Comparison of ENCODE assay signal across 8 cellular contexts in genomic region chr11:130448039-130448415, GRCh38. TPM values are rescaled to one million over a fixed set of nuclear protein-coding genes. Genes with fewer than 3 reads are reported as not detected.
A peak's percentile ranks its signal among the peaks of the same experiment; 100 is the strongest.
DNase-seq lines count a peak whose midpoint lies in the region; ATAC-seq and TF ChIP-seq lines count a peak whose summit lies in the region.

No MANE protein-coding gene starts in this region.

- H3K27me3 ChIP-seq in A673 (replicated peaks; ENCODE audit: insufficient read depth, low read depth, low read length, poor library complexity) (peaks cover 21% of the 10 kb centered on the region), ectodermal cell (ENCODE audit: control insufficient read depth, insufficient read depth, low read length, poor library complexity, severe bottlenecking) (peaks cover 70% of the 10 kb centered on the region)

- no peak overlapping the region for H3K27ac Mint-ChIP-seq in natural killer cell treated with Interleukin-12 subunit alpha and Interleukin-12 subunit beta and Interleukin-15 and Interleukin-18, amount 100 ng/mL, for 72 hours

- H3K9me3 ChIP-seq in A673 (ENCODE audit: low read depth, low read length, poor library complexity, severe bottlenecking) (no peaks in the 10 kb centered on the region), ectodermal cell (ENCODE audit: control insufficient read depth, low read length) (no peaks in the 10 kb centered on the region), mucosa of descending colon (no peaks in the 10 kb centered on the region)

- H3K4me3 Mint-ChIP-seq in natural killer cell treated with Interleukin-12 subunit alpha and Interleukin-12 subunit beta and Interleukin-15 and Interleukin-18, amount 100 ng/mL, for 72 hours, result peak overlapping the region; percentile 68

- ATAC-seq in natural killer cell treated with Interleukin-12 subunit alpha and Interleukin-12 subunit beta and Interleukin-15 and Interleukin-18, amount 100 ng/mL, for 72 hours, result no peak
- ATAC-seq in left lobe of liver, result no peak
- no peak for ATAC-seq in HG02938 (IDR thresholded peaks at IDR 0.05; ENCODE audit: unreplicated experiment)
- ATAC-seq in mucosa of descending colon, result no peak
- ATAC-seq in GM21723 (IDR thresholded peaks at IDR 0.05; ENCODE audit: unreplicated experiment), result no peak

- intact Hi-C loops in A673 (cut with micrococcal nuclease; ENCODE audit: unreplicated experiment) (no loop called here), mucosa of descending colon (cut with DNase I, micrococcal nuclease) (no loop called here)

- no peak for DNase-seq in A673 (ENCODE audit: low spot score)
- no peak for DNase-seq in Jurkat, Clone E6-1 (ENCODE audit: low read depth, low spot score)
- no peak for DNase-seq in natural killer cell treated with Interleukin-12 subunit alpha and Interleukin-12 subunit beta and Interleukin-15 and Interleukin-18, amount 100 ng/mL, for 72 hours (ENCODE audit: low spot score)
- DNase-seq in left lobe of liver (ENCODE audit: low spot score), result no peak
- no peak for DNase-seq in mucosa of descending colon

- peaks cover 3 to 22% of the 10 kb centered on the region in 2 donors for H3K27me3 Mint-ChIP-seq in natural killer cell treated with Interleukin-12 subunit alpha and Interleukin-12 subunit beta and Interleukin-15 and Interleukin-18, amount 100 ng/mL, for 72 hours

- H3K4me3 ChIP-seq in A673 (ENCODE audit: low read depth, low read length, poor library complexity, severe bottlenecking) (peak overlapping the region; percentile 54), ectodermal cell (ENCODE audit: insufficient read depth, low read depth, low read length) (peak overlapping the region; percentile 52), mucosa of descending colon (no peak overlapping the region)
- peak overlapping the region; percentile 54 for H3K4me3 ChIP-seq in Jurkat, Clone E6-1 (ENCODE audit: low read length)

- no peaks in the 10 kb centered on the region for H3K9me3 Mint-ChIP-seq in natural killer cell treated with Interleukin-12 subunit alpha and Interleukin-12 subunit beta and Interleukin-15 and Interleukin-18, amount 100 ng/mL, for 72 hours

- H3K27ac ChIP-seq in A673 (ENCODE audit: low read depth, low read length, poor library complexity, severe bottlenecking) (no peak overlapping the region), ectodermal cell (ENCODE audit: insufficient read depth, low read depth, low read length, poor library complexity, severe bottlenecking) (no peak overlapping the region)

- POLR2A ChIA-PET in A673 (lab: Charles Lee; ENCODE audit: low non-redundant PET), result no interaction called here

- TF ChIP-seq CTCF in A673 (conservative IDR thresholded peaks at IDR 0.05; ENCODE audit: low read depth, low read length) (no peak), mucosa of descending colon (IDR thresholded peaks at IDR 0.05) (no peak)

- H3K36me3 ChIP-seq in A673 (ENCODE audit: insufficient read depth, low read length, poor library complexity, severe bottlenecking) (no peaks in the 10 kb centered on the region), ectodermal cell (ENCODE audit: control insufficient read depth, insufficient read depth, low read length) (no peaks in the 10 kb centered on the region), mucosa of descending colon (ENCODE audit: low read depth) (no peaks in the 10 kb centered on the region)

- no peaks in the 10 kb centered on the region for H3K36me3 Mint-ChIP-seq in natural killer cell treated with Interleukin-12 subunit alpha and Interleukin-12 subunit beta and Interleukin-15 and Interleukin-18, amount 100 ng/mL, for 72 hours

- H3K4me1 Mint-ChIP-seq in natural killer cell treated with Interleukin-12 subunit alpha and Interleukin-12 subunit beta and Interleukin-15 and Interleukin-18, amount 100 ng/mL, for 72 hours (ENCODE audit: low read depth in 2 of 2), result no peaks in the 10 kb centered on the region

- CTCF ChIA-PET in A673 (lab: Charles Lee), result no interaction called here

- BruUV-seq in A673 (replicated peaks; lab: Mats Ljungman, UMichigan), result no TSS peak

- WGBS in ectodermal cell, 2 experiments, result 10 to 11% methylated on average over 11 of the region's 11 CpGs

- H3K4me1 ChIP-seq in A673 (ENCODE audit: insufficient read depth, low read length, poor library complexity, severe bottlenecking), result peaks cover 10% of the 10 kb centered on the region
- H3K4me1 ChIP-seq in ectodermal cell (ENCODE audit: control insufficient read depth, insufficient read depth, low read length), result peaks cover 10% of the 10 kb centered on the region
- H3K4me1 ChIP-seq in mucosa of descending colon (ENCODE audit: low read depth), result peaks cover 9% of the 10 kb centered on the region

RNA-seq across cellular contexts. Expression of gene ADAMTS15, which starts 0.4 kb away (rescaled TPM):
- total RNA-seq in A673 (2021) (0.42 and 0.99 TPM in 2 replicates), left lobe of liver (0.15 TPM), mucosa of descending colon (1 to 10 TPM; 1.8 to 7.8 (median 3.5) TPM)
- polyA plus RNA-seq in Jurkat, Clone E6-1 (2012; ENCODE audit: insufficient read depth, insufficient read length), result 0.36 TPM
- polyA plus RNA-seq in ectodermal cell (2013, experiment 1 of 4), result 4.2 TPM
- polyA plus RNA-seq in ectodermal cell (2013, experiment 2 of 4), result 4.1 TPM
- 3.6 TPM for polyA plus RNA-seq in ectodermal cell (2013, experiment 3 of 4)
- polyA plus RNA-seq in ectodermal cell (2013, experiment 4 of 4), result 5.2 TPM
- not detected for total RNA-seq in natural killer cell treated with Interleukin-12 subunit alpha and Interleukin-12 subunit beta and Interleukin-15 and Interleukin-18, amount 100 ng/mL, for 72 hours

RNA-seq across cellular contexts. Expression of gene ADAMTS8, which starts 19.6 kb away (rescaled TPM):
- total RNA-seq in A673 (2021) (0.09 TPM in 1 of 2 replicates, not detected in the other), left lobe of liver (0.15 TPM), mucosa of descending colon (10 to 100 TPM in 1 of 3 donors, 1 to 10 TPM in 1, under 1 TPM in 1; 0.38 to 10.5 (median 2.6) TPM)
- not detected for polyA plus RNA-seq in Jurkat, Clone E6-1 (2012; ENCODE audit: insufficient read depth, insufficient read length)
- 0.44 TPM for polyA plus RNA-seq in ectodermal cell (2013, experiment 1 of 4)
- 0.50 TPM for polyA plus RNA-seq in ectodermal cell (2013, experiment 2 of 4)
- polyA plus RNA-seq in ectodermal cell (2013, experiment 3 of 4), result 0.53 TPM
- 0.65 TPM for polyA plus RNA-seq in ectodermal cell (2013, experiment 4 of 4)
- total RNA-seq in natural killer cell treated with Interleukin-12 subunit alpha and Interleukin-12 subunit beta and Interleukin-15 and Interleukin-18, amount 100 ng/mL, for 72 hours, result not detected
